Comparison of ENCODE assay signal across 9 cellular contexts in the genomic region with DNA sequence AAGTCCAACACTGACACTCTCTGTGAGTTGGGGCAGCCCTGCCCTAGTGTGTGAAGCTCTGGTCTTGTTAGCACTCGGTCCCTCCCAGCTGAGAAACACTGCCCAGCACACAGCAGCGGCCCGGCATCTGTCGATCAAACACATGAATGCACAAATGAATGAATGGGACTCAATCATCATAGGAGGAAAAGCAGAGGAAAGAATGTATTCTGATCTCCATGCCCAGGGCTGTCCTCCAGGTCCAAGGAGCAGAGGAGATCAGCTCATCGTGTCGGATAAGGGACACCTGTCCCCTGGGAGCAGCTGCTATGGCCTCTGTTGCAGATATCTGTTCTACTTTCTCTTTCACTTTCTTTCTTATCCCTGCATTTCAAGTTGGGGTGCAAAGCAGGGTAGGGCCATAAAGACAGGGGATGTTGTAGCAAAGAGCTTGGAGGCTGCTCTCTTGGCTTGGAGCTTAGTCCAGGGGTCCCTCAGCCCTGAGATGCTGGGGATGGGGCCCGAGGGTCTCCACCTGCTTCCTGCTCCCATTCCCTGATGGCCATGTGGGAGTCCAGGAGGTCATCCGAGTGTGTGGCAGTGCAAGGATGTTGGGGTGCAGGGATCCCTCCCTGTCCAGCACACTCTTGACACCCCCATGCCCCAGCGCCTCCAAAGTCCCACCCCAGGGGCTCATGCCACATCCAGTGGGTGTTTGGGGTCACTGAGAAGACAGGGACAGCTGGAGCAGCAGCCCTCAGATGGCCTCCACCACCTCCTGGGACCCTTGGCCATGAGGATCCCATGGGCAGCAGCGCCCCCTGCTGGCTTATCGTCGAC.
DNase-seq lines count a peak whose midpoint lies in the region; ATAC-seq, FAIRE-seq and TF ChIP-seq lines count a peak whose summit lies in the region.
"Had no signal": no experiment of that assay in that cellular context is flagged by ENCODE, and none has a peak within 500 bp of the region (broad histone marks: within the 10 kb centered on the region; RNA-seq: fewer than 3 reads in every experiment).

No MANE protein-coding gene starts in this region.

- TF ChIP-seq CTCF in BJ (IDR thresholded peaks at IDR 0.05; ENCODE audit: insufficient read depth, low read depth, low read length) (peak; percentile 35; the same call in 1 of the 2 replicates), heart left ventricle (IDR thresholded peaks at IDR 0.05) (peak in 11 of 12 donors; percentile 25 to 66 (median 42)), adrenal gland (IDR thresholded peaks at IDR 0.05) (peak in 3 of 6 experiments; percentile 28 to 46 (median 29))

- peaks cover 70 to 75% (median 74%) of the 10 kb centered on the region in 3 donors for H3K4me1 Mint-ChIP-seq in IgD-negative memory B cell

- no peaks in the 10 kb centered on the region for H3K36me3 Mint-ChIP-seq in IgD-negative memory B cell

- POLR2A ChIA-PET in BJ (lab: Charles Lee) = no interaction called here

- DNase-seq in BJ (ENCODE audit: low read depth) = no peak
- peak in 2 of 3 experiments; percentile 39 to 54 for DNase-seq in activated CD8-positive, alpha-beta memory T cell treated with anti-CD3 and anti-CD28 coated beads for 48 hours (ENCODE audit: low read depth in 2 of 3, low spot score in 2 of 3)
- no peak for DNase-seq in heart left ventricle
- peak; percentile 62 for DNase-seq in stimulated activated CD4-positive, alpha-beta T cell treated with anti-CD3 and anti-CD28 coated beads, Interleukin-4, amount 100 ng/mL, for 1 hour
- DNase-seq in frontal cortex (ENCODE audit: low spot score in 2 of 2) = no peak
- DNase-seq in adrenal gland = no peak

- no peaks in the 10 kb centered on the region for H3K9me3 ChIP-seq in heart left ventricle
- H3K9me3 ChIP-seq in adrenal gland (replicated peaks in 1 of 3) = no peaks in the 10 kb centered on the region

- H3K4me3 ChIP-seq in BJ (ENCODE audit: low read depth, low read length) (no peak overlapping the region), heart left ventricle (peak overlapping the region in 5 of 12 donors; percentile 5 to 28 (median 18)), adrenal gland (no peak overlapping the region)

- WGBS in heart left ventricle, 4 donors = 49 to 68% (median 59%) methylated on average over 9 to 12 of the region's 12 CpGs
- WGBS in adrenal gland, 4 donors = 59 to 73% (median 63%) methylated on average over 8 to 11 of the region's 12 CpGs

- H3K4me3 Mint-ChIP-seq in IgD-negative memory B cell = peak overlapping the region; percentile 58 to 96 (median 84)

- H3K27ac ChIP-seq in heart left ventricle (no peak overlapping the region), adrenal gland (no peak overlapping the region)

- H3K36me3 ChIP-seq in BJ (ENCODE audit: control insufficient read depth, insufficient read depth, low read length) (no peaks in the 10 kb centered on the region), heart left ventricle (no peaks in the 10 kb centered on the region), adrenal gland (replicated peaks in 1 of 2) (no peaks in the 10 kb centered on the region)

- intact Hi-C loops in heart left ventricle (cut with DNase I) (loop anchor here in 8 of 10 donors (1.0 to 10.0 kb wide), 5 partner anchors 82 to 166 kb away; no protein-coding TSS in a partner anchor), adrenal gland (cut with DNase I) (loop anchor here in 1 of 2 donors (5.0 kb wide), 1 partner anchor 160 kb away; no protein-coding TSS in a partner anchor)

- no peak for TF ChIP-seq POLR2A in heart left ventricle (IDR thresholded peaks at IDR 0.05)
- TF ChIP-seq POLR2A in adrenal gland (IDR thresholded peaks at IDR 0.05) = no peak

- CTCF ChIA-PET in BJ (lab: Yijun Ruan, JAX) = interaction anchor here (0.8 to 8.7 kb wide), 12 partner anchors 9 to 174 kb away, joined by 3 to 140 read pairs (median 4); no protein-coding TSS in a partner anchor

- no peaks in the 10 kb centered on the region for H3K9me3 Mint-ChIP-seq in IgD-negative memory B cell

- H3K27ac Mint-ChIP-seq in IgD-negative memory B cell = peak overlapping the region; percentile 81 to 91 (median 87)

- H3K4me1 ChIP-seq in heart left ventricle (peaks cover 0 to 46% (median 0%) of the 10 kb centered on the region in 12 donors), adrenal gland (replicated peaks in 1 of 2) (no peaks in the 10 kb centered on the region)

- no peak for FAIRE-seq in frontal cortex (lab: Jason Lieb, UNC)
- FAIRE-seq: endothelial cell of umbilical vein had no signal

- H3K27me3 Mint-ChIP-seq in IgD-negative memory B cell = peaks cover 1% of the 10 kb centered on the region

- ATAC-seq in heart left ventricle = peak in 3 of 4 donors; percentile 5 to 30 (median 15)
- no peak for ATAC-seq in GM21528 (IDR thresholded peaks at IDR 0.05; ENCODE audit: low FRiP score, unreplicated experiment)

- H3K27me3 ChIP-seq in BJ (ENCODE audit: control insufficient read depth, insufficient read depth, low read length) = peaks cover 36% of the 10 kb centered on the region
- peaks cover 0 to 59% (median 15%) of the 10 kb centered on the region in 9 donors for H3K27me3 ChIP-seq in heart left ventricle
- peaks cover 4% of the 10 kb centered on the region for H3K27me3 ChIP-seq in adrenal gland

Comparison
In these comparisons a context has a peak if more than half of its experiments do, and no peak if none do; other contexts are left out.
1. DNase-seq: peak in activated CD8-positive, alpha-beta memory T cell treated with anti-CD3 and anti-CD28 coated beads for 48 hours (2 of 3) and stimulated activated CD4-positive, alpha-beta T cell treated with anti-CD3 and anti-CD28 coated beads, Interleukin-4, amount 100 ng/mL, for 1 hour (single experiment); none in BJ (single experiment), heart left ventricle (0 of 5), frontal cortex (0 of 2) and adrenal gland (0 of 7).